8 cellular contexts compared by ENCODE assay signal in genomic region chr3:156978471-156978961, GRCh38.
DNase-seq lines count a peak whose midpoint lies in the region; ATAC-seq and TF ChIP-seq lines count a peak whose summit lies in the region.

No MANE protein-coding gene starts in this region.

- TF ChIP-seq CTCF in GM13977 (IDR thresholded peaks at IDR 0.05; ENCODE audit: extremely low read depth, insufficient read depth, missing control alignments) (no peak), chondrocyte (IDR thresholded peaks at IDR 0.05) (no peak), WTC11 (IDR thresholded peaks at IDR 0.05) (no peak)

- H3K4me3 Mint-ChIP-seq in chondrocyte (ENCODE audit: unreplicated experiment) (no peak overlapping the region), WTC11 (no peak overlapping the region)

- no peaks in the 10 kb centered on the region for H3K36me3 Mint-ChIP-seq in chondrocyte (ENCODE audit: low read depth)
- no peaks in the 10 kb centered on the region for H3K36me3 Mint-ChIP-seq in WTC11

- H3K27me3 Mint-ChIP-seq in chondrocyte (ENCODE audit: low read depth) (no peaks in the 10 kb centered on the region), WTC11 (ENCODE audit: low read depth) (no peaks in the 10 kb centered on the region)

- H3K4me1 Mint-ChIP-seq in chondrocyte (ENCODE audit: low read depth) (no peaks in the 10 kb centered on the region), WTC11 (peaks cover 9% of the 10 kb centered on the region)

- DNase-seq in GM13977 (ENCODE audit: low spot score) = peak; percentile 38
- DNase-seq in M059J (ENCODE audit: low read depth) = peak; percentile 16
- peak; percentile 3 for DNase-seq in iris pigment epithelial cell (ENCODE audit: low read depth)
- no peak for DNase-seq in chondrocyte (ENCODE audit: low spot score)
- no peak for DNase-seq in NCI-H1694 (lab: John Stamatoyannopoulos, UW)
- no peak for DNase-seq in WTC11 (ENCODE audit: low spot score)
- no peak for DNase-seq in COLO668 (lab: John Stamatoyannopoulos, UW; ENCODE audit: unreplicated experiment)

- peak; percentile 96 for ATAC-seq in GM21786 (IDR thresholded peaks at IDR 0.05; ENCODE audit: unreplicated experiment)
- no peak for ATAC-seq in WTC11

- POLR2A ChIA-PET in WTC11 (lab: Charles Lee) = no interaction called here

- CTCF ChIA-PET in WTC11 (lab: Charles Lee) = no interaction called here

- in situ Hi-C loops in GM13977 (cut with MboI; ENCODE audit: low pct_unique_long_range_greater_than_20kb, low sequenced_read_pairs, unreplicated experiment) = no loop called here

- no peak overlapping the region for H3K27ac Mint-ChIP-seq in chondrocyte (ENCODE audit: unreplicated experiment)
- no peak overlapping the region for H3K27ac Mint-ChIP-seq in WTC11

- H3K9me3 Mint-ChIP-seq in chondrocyte (ENCODE audit: low read depth) (no peaks in the 10 kb centered on the region), WTC11 (no peaks in the 10 kb centered on the region)

TF ChIP-seq in WTC11, 78 proteins besides CTCF, POLR2A, EP300 and RAD21:
- no peak for TF ChIP-seq ZNF263 (CRISPR knock-in tag; IDR thresholded peaks at IDR 0.05; ENCODE audit: low read depth)
- no peak for TF ChIP-seq TCF7 (CRISPR knock-in tag; IDR thresholded peaks at IDR 0.05; ENCODE audit: low read depth)
- TF ChIP-seq ZBTB43 (CRISPR knock-in tag; IDR thresholded peaks at IDR 0.05) = no peak
- no peak for TF ChIP-seq ATF3 (CRISPR knock-in tag; conservative IDR thresholded peaks at IDR 0.05)
- TF ChIP-seq MXD4 (CRISPR knock-in tag; IDR thresholded peaks at IDR 0.05; ENCODE audit: borderline replicate concordance) = no peak
- TF ChIP-seq AR (CRISPR knock-in tag; IDR thresholded peaks at IDR 0.05) = no peak
- TF ChIP-seq ATF6 (CRISPR knock-in tag; IDR thresholded peaks at IDR 0.05) = no peak
- TF ChIP-seq HMGA2 (CRISPR knock-in tag; IDR thresholded peaks at IDR 0.05) = no peak
- no peak for TF ChIP-seq CREM (CRISPR knock-in tag; IDR thresholded peaks at IDR 0.05)
- no peak for TF ChIP-seq ERG (CRISPR knock-in tag; IDR thresholded peaks at IDR 0.05)
- no peak for TF ChIP-seq ZNF138 (CRISPR knock-in tag; conservative IDR thresholded peaks at IDR 0.05)
- TF ChIP-seq USF1 (CRISPR knock-in tag; IDR thresholded peaks at IDR 0.05) = no peak
- TF ChIP-seq E2F4 (CRISPR knock-in tag; IDR thresholded peaks at IDR 0.05; ENCODE audit: borderline replicate concordance, low read depth) = no peak
TF ChIP-seq in WTC11: peak in this region for 0.

Comparison
In these comparisons a context has a peak if more than half of its experiments do, and no peak if none do; other contexts are left out.
1. DNase-seq: peak in GM13977 (single experiment), M059J (single experiment) and iris pigment epithelial cell (single experiment); none in chondrocyte (single experiment), NCI-H1694 (single experiment), WTC11 (single experiment) and COLO668 (single experiment).